9 cellular contexts compared by ENCODE assay signal in the genomic region with DNA sequence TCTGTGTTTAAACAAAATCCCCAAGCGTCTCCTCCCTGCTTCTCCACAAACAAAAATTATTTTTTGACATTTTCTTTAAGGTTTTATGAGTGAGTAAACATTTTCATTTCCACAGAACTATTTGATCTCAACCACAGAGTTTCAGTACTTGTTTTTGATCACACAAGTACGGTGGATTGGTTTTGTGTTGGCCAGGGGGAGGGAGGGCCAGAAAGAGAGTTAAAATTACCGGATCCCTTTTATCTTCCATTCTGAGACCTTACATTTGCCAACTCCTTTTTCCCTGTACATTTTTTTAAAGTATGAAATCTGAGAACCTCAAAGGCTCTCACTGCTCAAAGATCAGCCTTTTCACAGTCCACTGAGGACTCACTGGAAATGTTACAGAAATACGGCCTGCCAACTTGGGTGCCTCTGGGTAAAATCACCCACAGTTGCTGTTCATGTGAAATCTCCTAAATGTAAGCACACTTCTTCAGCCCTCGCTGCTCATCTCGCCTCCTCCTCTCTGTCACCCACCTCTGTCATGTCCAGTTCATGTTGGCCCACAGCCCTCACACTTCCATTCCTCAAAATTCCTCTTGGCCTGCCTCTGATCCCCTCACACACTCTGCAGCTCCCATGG. TPM values are rescaled to one million over a fixed set of nuclear protein-coding genes. Genes with fewer than 3 reads are reported as not detected.
DNase-seq lines count a peak whose midpoint lies in the region; ATAC-seq and TF ChIP-seq lines count a peak whose summit lies in the region.
"Had no signal": no experiment of that assay in that cellular context is flagged by ENCODE, and none has a peak within 500 bp of the region (broad histone marks: within the 10 kb centered on the region; RNA-seq: fewer than 3 reads in every experiment).

No MANE protein-coding gene starts in this region.

- H3K4me3 ChIP-seq in uterus, result no peak overlapping the region

- no peaks in the 10 kb centered on the region for H3K9me3 Mint-ChIP-seq in stimulated activated effector memory CD8-positive, alpha-beta T cell treated with anti-CD3 and anti-CD28 coated beads, Interleukin-12 subunit alpha, Interleukin-12 subunit beta, amount 100 ng/mL, for 72 hours

- DNase-seq in NOMO-1 (lab: John Stamatoyannopoulos, UW; ENCODE audit: unreplicated experiment in 2 of 2), result peak; percentile 15 to 54
- DNase-seq in NOMO-1 treated with dmso at 0.1 percent for 144 hours (lab: John Stamatoyannopoulos, UW; ENCODE audit: unreplicated experiment), result no peak
- DNase-seq in astrocyte of the hippocampus (ENCODE audit: low read depth, low spot score), result peak; percentile 18
- no peak for DNase-seq in stimulated activated effector memory CD8-positive, alpha-beta T cell treated with anti-CD3 and anti-CD28 coated beads, Interleukin-12 subunit alpha, Interleukin-12 subunit beta, amount 100 ng/mL, for 72 hours (ENCODE audit: low spot score in 2 of 2)
- DNase-seq in uterus, result no peak
- no peak for DNase-seq in HuH-7.5 (ENCODE audit: low spot score)
- DNase-seq: stimulated activated CD4-positive, alpha-beta T cell treated with anti-CD3 and anti-CD28 coated beads, Interleukin-4, amount 100 ng/mL, for 1 hour had no signal

- ATAC-seq in HG02798 (IDR thresholded peaks at IDR 0.05; ENCODE audit: poor library complexity, unreplicated experiment) (peak; percentile 59), GM19328 (IDR thresholded peaks at IDR 0.05; ENCODE audit: unreplicated experiment) (no peak)
- peak; percentile 66 for ATAC-seq in stimulated activated effector memory CD8-positive, alpha-beta T cell treated with anti-CD3 and anti-CD28 coated beads, Interleukin-12 subunit alpha, Interleukin-12 subunit beta, amount 100 ng/mL, for 72 hours

- no peak overlapping the region for H3K4me3 Mint-ChIP-seq in stimulated activated effector memory CD8-positive, alpha-beta T cell treated with anti-CD3 and anti-CD28 coated beads, Interleukin-12 subunit alpha, Interleukin-12 subunit beta, amount 100 ng/mL, for 72 hours

- H3K36me3 Mint-ChIP-seq in stimulated activated effector memory CD8-positive, alpha-beta T cell treated with anti-CD3 and anti-CD28 coated beads, Interleukin-12 subunit alpha, Interleukin-12 subunit beta, amount 100 ng/mL, for 72 hours, result no peaks in the 10 kb centered on the region

- H3K27me3 ChIP-seq in uterus, result peaks cover 0 to 4% of the 10 kb centered on the region in 2 donors

- intact Hi-C loops in uterus (cut with DNase I; ENCODE audit: low total_unique reads), result no loop called here

- H3K27ac ChIP-seq in uterus, result no peak overlapping the region

- no peaks in the 10 kb centered on the region for H3K4me1 ChIP-seq in uterus

- H3K36me3 ChIP-seq in uterus, result no peaks in the 10 kb centered on the region

- H3K9me3 ChIP-seq in uterus, result no peaks in the 10 kb centered on the region

- H3K27ac Mint-ChIP-seq in stimulated activated effector memory CD8-positive, alpha-beta T cell treated with anti-CD3 and anti-CD28 coated beads, Interleukin-12 subunit alpha, Interleukin-12 subunit beta, amount 100 ng/mL, for 72 hours, result no peak overlapping the region

- TF ChIP-seq POLR2A in uterus (IDR thresholded peaks at IDR 0.05), result no peak

- TF ChIP-seq CTCF in uterus (IDR thresholded peaks at IDR 0.05), result no peak

- no peaks in the 10 kb centered on the region for H3K4me1 Mint-ChIP-seq in stimulated activated effector memory CD8-positive, alpha-beta T cell treated with anti-CD3 and anti-CD28 coated beads, Interleukin-12 subunit alpha, Interleukin-12 subunit beta, amount 100 ng/mL, for 72 hours

RNA-seq across cellular contexts. Expression of gene HOMER2, which starts 1.7 kb away (rescaled TPM):
- total RNA-seq in uterus, result 10 to 100 TPM in 2 of 4 donors, 1 to 10 TPM in 2; 5.1 to 50.0 (median 10.6) TPM

RNA-seq across cellular contexts. Expression of gene RAMAC, which starts 35.2 kb away (rescaled TPM):
- total RNA-seq in uterus, result 10 to 100 TPM in 2 of 4 donors, 1 to 10 TPM in 2; 4.9 to 43.5 (median 13.9) TPM

Comparison
In these comparisons a context has a peak if more than half of its experiments do, and no peak if none do; other contexts are left out.
1. DNase-seq: peak in NOMO-1 (2 of 2) and astrocyte of the hippocampus (single experiment); none in NOMO-1 treated with dmso at 0.1 percent for 144 hours (single experiment), stimulated activated effector memory CD8-positive, alpha-beta T cell treated with anti-CD3 and anti-CD28 coated beads, Interleukin-12 subunit alpha, Interleukin-12 subunit beta, amount 100 ng/mL, for 72 hours (0 of 2), uterus (0 of 2) and HuH-7.5 (single experiment).